In the genomic region with DNA sequence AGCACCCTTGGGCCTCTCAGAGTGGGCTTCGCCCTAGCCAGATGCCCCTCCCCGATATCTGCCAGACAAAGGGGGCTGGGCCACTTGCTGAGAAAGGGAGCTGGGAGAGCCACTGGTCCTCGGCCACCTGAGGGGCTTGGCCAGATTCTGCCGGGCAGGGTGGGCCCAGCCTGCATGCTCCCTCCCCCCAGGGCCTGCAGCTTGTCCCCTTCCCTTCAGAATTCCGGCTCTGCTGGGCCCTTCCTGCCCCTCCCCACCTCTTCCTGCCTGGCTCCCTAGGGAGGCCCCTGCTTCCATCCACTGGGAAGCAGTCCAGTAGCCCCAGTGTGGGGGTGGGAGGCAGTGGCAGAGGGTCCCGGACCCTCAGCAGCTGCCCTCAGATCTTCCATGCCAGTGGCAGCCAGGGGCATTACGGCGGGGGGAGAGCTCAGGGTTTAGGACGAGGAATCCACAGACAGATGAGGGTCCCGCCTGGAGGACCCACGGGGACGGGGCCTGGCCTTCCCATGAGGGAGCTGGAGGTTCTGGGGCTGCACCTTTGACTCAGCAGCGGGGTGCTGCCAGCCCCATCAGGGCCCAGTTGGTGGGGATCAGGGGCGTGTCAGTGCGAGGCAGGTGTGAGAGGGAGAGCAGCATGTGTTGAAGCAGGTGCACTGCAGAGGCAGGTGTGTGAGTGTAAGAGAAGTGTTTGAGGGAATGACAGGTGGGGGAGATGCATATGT, we compare ENCODE assay signal across 8 cellular contexts. TPM values are rescaled to one million over a fixed set of nuclear protein-coding genes. Genes with fewer than 3 reads are reported as not detected.
A peak's percentile ranks its signal among the peaks of the same experiment; 100 is the strongest.
DNase-seq lines count a peak whose midpoint lies in the region; ATAC-seq and TF ChIP-seq lines count a peak whose summit lies in the region.
"Had no signal": no experiment of that assay in that cellular context is flagged by ENCODE, and none has a peak within 500 bp of the region (broad histone marks: within the 10 kb centered on the region; RNA-seq: fewer than 3 reads in every experiment).

No MANE protein-coding gene starts in this region.

- no peak for ATAC-seq in memory B cell (ENCODE audit: low read depth)

- H3F3A ChIP-seq in MM.1S (ENCODE audit: insufficient read depth, low read length) = no peaks in the 10 kb centered on the region

- no peak overlapping the region for H3K9ac ChIP-seq in MM.1S (ENCODE audit: low read length)

- no peaks in the 10 kb centered on the region for H4K20me1 ChIP-seq in MM.1S (ENCODE audit: insufficient read depth, low read length)

- H3K79me2 ChIP-seq in ACC112 (ENCODE audit: control insufficient read depth, insufficient read depth, low read length, unreplicated experiment) (peaks cover 11% of the 10 kb centered on the region), MM.1S (ENCODE audit: low read length) (no peaks in the 10 kb centered on the region)

- H3K9me3 Mint-ChIP-seq in activated T-helper 2 cell treated with anti-CD3 and anti-CD28 coated beads, Interferon-gamma antibody, Interleukin-2, Interleukin-4, amounts not matched to agents 10 μg/mL and 5 μg/mL and 100 μg/mL, durations not matched to agents 14 hours and 24 hours and 36 hours = no peaks in the 10 kb centered on the region
- peaks cover 3% of the 10 kb centered on the region for H3K9me3 Mint-ChIP-seq in memory B cell

- H3K27ac ChIP-seq in ACC112 (ENCODE audit: low read depth, low read length) = peak overlapping the region; percentile 78; the same call in 1 of the 2 replicates
- H3K27ac ChIP-seq in MM.1S (ENCODE audit: low read length) = no peak overlapping the region

- intact Hi-C loops in activated T-helper 2 cell treated with anti-CD3 and anti-CD28 coated beads, Interferon-gamma antibody, Interleukin-2, Interleukin-4, amounts not matched to agents 10 μg/mL and 5 μg/mL and 100 μg/mL, durations not matched to agents 14 hours and 24 hours and 36 hours (cut with micrococcal nuclease) = no loop called here
- intact Hi-C loops in posterior vena cava (cut with DNase I) = loop anchor here (5.0 to 10.0 kb wide), 2 partner anchors 105 to 392 kb away; no protein-coding TSS in a partner anchor

- H3K36me3 Mint-ChIP-seq in activated T-helper 2 cell treated with anti-CD3 and anti-CD28 coated beads, Interferon-gamma antibody, Interleukin-2, Interleukin-4, amounts not matched to agents 10 μg/mL and 5 μg/mL and 100 μg/mL, durations not matched to agents 14 hours and 24 hours and 36 hours (ENCODE audit: low read depth) = peaks cover 5% of the 10 kb centered on the region
- peaks cover 6% of the 10 kb centered on the region for H3K36me3 Mint-ChIP-seq in memory B cell

- H3K36me3 ChIP-seq in ACC112 (ENCODE audit: insufficient read depth, low read length) (no peaks in the 10 kb centered on the region), MM.1S (replicated peaks; ENCODE audit: insufficient read depth, low read length) (no peaks in the 10 kb centered on the region)

- no peak for TF ChIP-seq CTCF in MM.1S (IDR thresholded peaks at IDR 0.05; ENCODE audit: low read length)

- peaks cover 34% of the 10 kb centered on the region for H3K27me3 Mint-ChIP-seq in activated T-helper 2 cell treated with anti-CD3 and anti-CD28 coated beads, Interferon-gamma antibody, Interleukin-2, Interleukin-4, amounts not matched to agents 10 μg/mL and 5 μg/mL and 100 μg/mL, durations not matched to agents 14 hours and 24 hours and 36 hours (ENCODE audit: low read depth)
- H3K27me3 Mint-ChIP-seq in memory B cell = no peaks in the 10 kb centered on the region

- no peak for DNase-seq in activated T-helper 2 cell treated with anti-CD3 and anti-CD28 coated beads, Interferon-gamma antibody, Interleukin-2, Interleukin-4, amounts not matched to agents 10 μg/mL and 5 μg/mL and 100 μg/mL, durations not matched to agents 14 hours and 24 hours and 36 hours (ENCODE audit: low spot score)
- DNase-seq in memory B cell (ENCODE audit: low spot score in 2 of 2) = no peak
- no peak for DNase-seq in HuH-7.5 (ENCODE audit: low spot score)
- DNase-seq in MM.1S = no peak
- DNase-seq in posterior vena cava (ENCODE audit: low spot score) = no peak
- DNase-seq: cortex of kidney had no signal

- peak overlapping the region; percentile 46 for H3K27ac Mint-ChIP-seq in activated T-helper 2 cell treated with anti-CD3 and anti-CD28 coated beads, Interferon-gamma antibody, Interleukin-2, Interleukin-4, amounts not matched to agents 10 μg/mL and 5 μg/mL and 100 μg/mL, durations not matched to agents 14 hours and 24 hours and 36 hours
- peak overlapping the region; percentile 94 for H3K27ac Mint-ChIP-seq in memory B cell

- no peak overlapping the region for H3K4me2 ChIP-seq in MM.1S (ENCODE audit: low read depth, low read length)

- H3K9me2 ChIP-seq in MM.1S (replicated peaks; ENCODE audit: insufficient read depth, low read length) = no peaks in the 10 kb centered on the region

- H3K9me3 ChIP-seq in MM.1S (replicated peaks; ENCODE audit: insufficient read depth, low read length) = no peaks in the 10 kb centered on the region

- H2AFZ ChIP-seq in ACC112 (ENCODE audit: low read length, unreplicated experiment) = no peak overlapping the region
- H2AFZ ChIP-seq in MM.1S (ENCODE audit: low read length) = no peak overlapping the region

- H3K27me3 ChIP-seq in ACC112 (ENCODE audit: insufficient read depth, low read length) (no peaks in the 10 kb centered on the region), MM.1S (replicated peaks; ENCODE audit: insufficient read depth, low read length) (peaks cover 43% of the 10 kb centered on the region)

- peaks cover 39% of the 10 kb centered on the region for H3K4me1 ChIP-seq in ACC112 (ENCODE audit: control insufficient read depth, insufficient read depth, low read length, unreplicated experiment)
- 0 out of 2 replicates have a peak, but pooled peaks cover under 1% of the 10 kb centered on the region for H3K4me1 ChIP-seq in MM.1S (ENCODE audit: low read length)

- H3K4me3 ChIP-seq in ACC112 (ENCODE audit: low read depth, low read length) = peak overlapping the region; percentile 82
- no peak overlapping the region for H3K4me3 ChIP-seq in MM.1S (ENCODE audit: low read length)

- peaks cover 15% of the 10 kb centered on the region for H3K4me1 Mint-ChIP-seq in activated T-helper 2 cell treated with anti-CD3 and anti-CD28 coated beads, Interferon-gamma antibody, Interleukin-2, Interleukin-4, amounts not matched to agents 10 μg/mL and 5 μg/mL and 100 μg/mL, durations not matched to agents 14 hours and 24 hours and 36 hours (ENCODE audit: low read depth)
- peaks cover 30% of the 10 kb centered on the region for H3K4me1 Mint-ChIP-seq in memory B cell

- no peak overlapping the region for H3K4me3 Mint-ChIP-seq in activated T-helper 2 cell treated with anti-CD3 and anti-CD28 coated beads, Interferon-gamma antibody, Interleukin-2, Interleukin-4, amounts not matched to agents 10 μg/mL and 5 μg/mL and 100 μg/mL, durations not matched to agents 14 hours and 24 hours and 36 hours (ENCODE audit: low read depth)
- peak overlapping the region; percentile 54 for H3K4me3 Mint-ChIP-seq in memory B cell

RNA-seq across cellular contexts. Expression of a gene that starts 2.5 kb away (rescaled TPM):
- total RNA-seq in activated T-helper 2 cell treated with anti-CD3 and anti-CD28 coated beads, Interferon-gamma antibody, Interleukin-2, Interleukin-4, amounts not matched to agents 10 μg/mL and 5 μg/mL and 100 μg/mL, durations not matched to agents 14 hours and 24 hours and 36 hours = 0.16 and 0.55 TPM in 2 replicates
- 100 to 1,000 TPM; 187 to 199 TPM for total RNA-seq in posterior vena cava

RNA-seq across cellular contexts. Expression of a gene that starts 9.6 kb away (rescaled TPM):
- total RNA-seq in activated T-helper 2 cell treated with anti-CD3 and anti-CD28 coated beads, Interferon-gamma antibody, Interleukin-2, Interleukin-4, amounts not matched to agents 10 μg/mL and 5 μg/mL and 100 μg/mL, durations not matched to agents 14 hours and 24 hours and 36 hours = 156 and 185 TPM in 2 replicates
- 100 to 1,000 TPM; 122 to 285 TPM for total RNA-seq in posterior vena cava
- total RNA-seq: G401 had no signal

RNA-seq across cellular contexts. Expression of a gene that starts 13.9 kb away (rescaled TPM):
- 38.2 and 42.6 TPM in 2 replicates for total RNA-seq in activated T-helper 2 cell treated with anti-CD3 and anti-CD28 coated beads, Interferon-gamma antibody, Interleukin-2, Interleukin-4, amounts not matched to agents 10 μg/mL and 5 μg/mL and 100 μg/mL, durations not matched to agents 14 hours and 24 hours and 36 hours
- 10 to 100 TPM in 1 of 2 donors, 1 to 10 TPM in 1; 7.9 to 15.4 TPM for total RNA-seq in posterior vena cava

RNA-seq across cellular contexts. Expression of a gene that starts 49.3 kb away (rescaled TPM):
- 8.2 and 9.6 TPM in 2 replicates for total RNA-seq in activated T-helper 2 cell treated with anti-CD3 and anti-CD28 coated beads, Interferon-gamma antibody, Interleukin-2, Interleukin-4, amounts not matched to agents 10 μg/mL and 5 μg/mL and 100 μg/mL, durations not matched to agents 14 hours and 24 hours and 36 hours
- 1 to 10 TPM; 1.9 to 2.2 TPM for total RNA-seq in posterior vena cava

RNA-seq across cellular contexts. Expression of a gene that starts 57.5 kb away (rescaled TPM):
- 170 and 172 TPM in 2 replicates for total RNA-seq in activated T-helper 2 cell treated with anti-CD3 and anti-CD28 coated beads, Interferon-gamma antibody, Interleukin-2, Interleukin-4, amounts not matched to agents 10 μg/mL and 5 μg/mL and 100 μg/mL, durations not matched to agents 14 hours and 24 hours and 36 hours
- total RNA-seq in posterior vena cava = 10 to 100 TPM; 60.7 to 62.0 TPM

Comparison
In these comparisons a context has a peak if more than half of its experiments do, and no peak if none do; other contexts are left out.
1. RNA of a gene that starts 2.5 kb away (total RNA-seq): 187 to 199 TPM in posterior vena cava; 0.16 to 0.55 TPM in activated T-helper 2 cell treated with anti-CD3 and anti-CD28 coated beads, Interferon-gamma antibody, Interleukin-2, Interleukin-4, amounts not matched to agents 10 μg/mL and 5 μg/mL and 100 μg/mL, durations not matched to agents 14 hours and 24 hours and 36 hours; every median in the first group is over 100 times any median in the second.